ENCODE assay signal across 1 cellular context in genomic region chr5:138331449-138332368, GRCh38.
TF ChIP-seq lines count a peak whose summit lies in the region.

Gene CDC25C, minus strand, starts transcription at chr5:138331804. Its CDS starts 624 bp downstream, at chr5:138331180.

TF ChIP-seq in K562, 482 proteins besides CTCF, POLR2A, EP300 and RAD21 (continued from another document and continues in another):
- no peak for TF ChIP-seq ZNF639 (CRISPR knock-in tag; conservative IDR thresholded peaks at IDR 0.05 in 1 of 2, IDR thresholded peaks at IDR 0.05 in 1 of 2)
- TF ChIP-seq TBL1XR1 (IDR thresholded peaks at IDR 0.05; ENCODE audit: low read length in 2 of 2), result peak in 1 of 2 experiments; percentile 52; a peak in 1 of 4 replicates
- no peak for TF ChIP-seq ZEB2 (IDR thresholded peaks at IDR 0.05)
- TF ChIP-seq SMARCA5 (IDR thresholded peaks at IDR 0.05), result no peak
- no peak for TF ChIP-seq PCBP1 (IDR thresholded peaks at IDR 0.05; ENCODE audit: low read depth, low read length, poor library complexity, severe bottlenecking)
- TF ChIP-seq SNRNP70 (optimal IDR thresholded peaks at IDR 0.05; ENCODE audit: low read depth, low read length), result no peak
- TF ChIP-seq IFI16 (CRISPR knock-in tag; IDR thresholded peaks at IDR 0.05), result no peak
- TF ChIP-seq AFF4 (CRISPR knock-in tag; IDR thresholded peaks at IDR 0.05), result peak; percentile 61; the same call in 1 of the 2 replicates
- no peak for TF ChIP-seq SMARCB1 (IDR thresholded peaks at IDR 0.05; ENCODE audit: insufficient read length, low read depth)
- TF ChIP-seq CCAR2 (IDR thresholded peaks at IDR 0.05; ENCODE audit: low read depth, low read length), result no peak
- TF ChIP-seq KLF16 (IDR thresholded peaks at IDR 0.05), result no peak
- 0 out of 2 replicates have a peak, but pooled peaks have one; percentile 31 for TF ChIP-seq ZNF695 (CRISPR knock-in tag; IDR thresholded peaks at IDR 0.05)
- peak; percentile 21 for TF ChIP-seq CCNT2 (IDR thresholded peaks at IDR 0.05; ENCODE audit: borderline replicate concordance, extremely low read depth, insufficient read length, low read depth, low read length)
- TF ChIP-seq ZNF512 (tag; IDR thresholded peaks at IDR 0.05), result no peak
- no peak for TF ChIP-seq SMARCA4 (IDR thresholded peaks at IDR 0.05)
- TF ChIP-seq MEIS2 (IDR thresholded peaks at IDR 0.05; ENCODE audit: partially characterized antibody), result peak; percentile 35
- TF ChIP-seq NFIX (CRISPR knock-in tag; IDR thresholded peaks at IDR 0.05; ENCODE audit: low read depth), result no peak
- no peak for TF ChIP-seq ZNF408 (CRISPR knock-in tag; IDR thresholded peaks at IDR 0.05; ENCODE audit: low read depth)
- TF ChIP-seq PML (IDR thresholded peaks at IDR 0.05; ENCODE audit: low read length), result peak; percentile 57; the same call in 1 of the 2 replicates
- no peak for TF ChIP-seq NR3C1 (CRISPR knock-in tag; IDR thresholded peaks at IDR 0.05)
- TF ChIP-seq LARP7 (IDR thresholded peaks at IDR 0.05), result no peak
- TF ChIP-seq RNF2 (IDR thresholded peaks at IDR 0.05), result no peak
- TF ChIP-seq ARHGAP35 (IDR thresholded peaks at IDR 0.05; ENCODE audit: partially characterized antibody), result no peak
- TF ChIP-seq ELF1 (tag; IDR thresholded peaks at IDR 0.05), result no peak
- no peak for TF ChIP-seq EZH2 (IDR thresholded peaks at IDR 0.05; ENCODE audit: borderline replicate concordance, low read depth, low read length)
- TF ChIP-seq NR1H2 (CRISPR knock-in tag; IDR thresholded peaks at IDR 0.05), result no peak
- TF ChIP-seq ZNF518B (CRISPR knock-in tag; IDR thresholded peaks at IDR 0.05), result no peak
- peak; percentile 68 for TF ChIP-seq SP2 (IDR thresholded peaks at IDR 0.05; ENCODE audit: extremely low read depth, low read depth, low read length, poor library complexity, severe bottlenecking)
- no peak for TF ChIP-seq SRSF7 (optimal IDR thresholded peaks at IDR 0.05; ENCODE audit: low read depth, low read length)
- peak; percentile 90 for TF ChIP-seq EP400 (IDR thresholded peaks at IDR 0.05)
- TF ChIP-seq UBTF (IDR thresholded peaks at IDR 0.05; ENCODE audit: borderline replicate concordance in 1 of 2, low read depth in 2 of 2, low read length in 2 of 2), result no peak
- TF ChIP-seq MNT (conservative IDR thresholded peaks at IDR 0.05), result peak; percentile 76 to 87
- TF ChIP-seq ZNF398 (CRISPR knock-in tag; IDR thresholded peaks at IDR 0.05), result no peak
- no peak for TF ChIP-seq TGIF2 (CRISPR knock-in tag; IDR thresholded peaks at IDR 0.05)
- TF ChIP-seq RBM17 (IDR thresholded peaks at IDR 0.05; ENCODE audit: borderline replicate concordance, low read depth, low read length), result no peak
- peak; percentile 94 for TF ChIP-seq TFAP4 (CRISPR knock-in tag; IDR thresholded peaks at IDR 0.05; ENCODE audit: borderline replicate concordance)
- no peak for TF ChIP-seq CHD1 (IDR thresholded peaks at IDR 0.05; ENCODE audit: low read length)
- peak; percentile 78 for TF ChIP-seq GABPB1 (CRISPR knock-in tag; IDR thresholded peaks at IDR 0.05)
- TF ChIP-seq CSDE1 (IDR thresholded peaks at IDR 0.05), result peak in 1 of 2 experiments; percentile 53; a peak in 1 of 4 replicates
- TF ChIP-seq GTF3C2 (IDR thresholded peaks at IDR 0.05; ENCODE audit: borderline replicate concordance, extremely low read depth, insufficient read length), result no peak
- no peak for TF ChIP-seq ZNF778 (CRISPR knock-in tag; IDR thresholded peaks at IDR 0.05)
- peak in 1 of 2 experiments; percentile 91; a peak in 2 of 4 replicates for TF ChIP-seq HDAC1 (IDR thresholded peaks at IDR 0.05)
